ENCODE assay signal across 15 cellular contexts in genomic region chr18:49588971-49589370, GRCh38. TPM values are rescaled to one million over a fixed set of nuclear protein-coding genes. Genes with fewer than 3 reads are reported as not detected.
A peak's percentile ranks its signal among the peaks of the same experiment; 100 is the strongest.
DNase-seq lines count a peak whose midpoint lies in the region; ATAC-seq and TF ChIP-seq lines count a peak whose summit lies in the region.
"Had no signal": no experiment of that assay in that cellular context is flagged by ENCODE, and none has a peak within 500 bp of the region (broad histone marks: within the 10 kb centered on the region; RNA-seq: fewer than 3 reads in every experiment).

No MANE protein-coding gene starts in this region.

- no peak for TF ChIP-seq POLR2A in thyroid gland (IDR thresholded peaks at IDR 0.05)

- H3K9me3 ChIP-seq in SJCRH30 (replicated peaks) (no peaks in the 10 kb centered on the region), thyroid gland (no peaks in the 10 kb centered on the region), PC-9 (ENCODE audit: insufficient read depth, low read depth) (no peaks in the 10 kb centered on the region)
- H3K9me3 ChIP-seq: A549, BE2C had no signal

- no peaks in the 10 kb centered on the region for H3K36me3 ChIP-seq in SJCRH30
- H3K36me3 ChIP-seq in thyroid gland = peaks cover 56 to 64% of the 10 kb centered on the region in 2 donors
- H3K36me3 ChIP-seq in PC-9 (ENCODE audit: low read depth) = peaks cover 6% of the 10 kb centered on the region; the same call in 1 of the 2 replicates
- H3K36me3 ChIP-seq: BE2C had no signal

- WGBS in thyroid gland, 2 donors = 86 to 92% methylated on average over 12 of the region's 12 CpGs

- H3K9me2 ChIP-seq in PC-9 (ENCODE audit: insufficient read depth) = no peaks in the 10 kb centered on the region

- H3K27me3 ChIP-seq in SJCRH30 (no peaks in the 10 kb centered on the region), thyroid gland (no peaks in the 10 kb centered on the region), PC-9 (ENCODE audit: insufficient read depth, low read depth) (no peaks in the 10 kb centered on the region)
- H3K27me3 ChIP-seq: BE2C had no signal

- DNase-seq in NCI-H1694 treated with DMSO at 0.1 percent for 48 hours (lab: John Stamatoyannopoulos, UW) = peak; percentile 61
- peak; percentile 34 for DNase-seq in NCI-H2227 (lab: John Stamatoyannopoulos, UW; ENCODE audit: unreplicated experiment)
- DNase-seq in SJCRH30 = peak; percentile 71 to 83
- DNase-seq in thyroid gland = no peak
- DNase-seq in HuH-7 (ENCODE audit: low spot score) = no peak
- no peak for DNase-seq in PC-9
- DNase-seq: BE2C; CD4-positive, alpha-beta memory T cell; DMS79; H7 had no signal

- H4K20me1 ChIP-seq in PC-9 (ENCODE audit: insufficient read depth) = no peaks in the 10 kb centered on the region

- H3K79me2 ChIP-seq in PC-9 (ENCODE audit: low read depth) = no peaks in the 10 kb centered on the region

- intact Hi-C loops in thyroid gland (cut with DNase I) = loop anchor here (10.0 kb wide), 1 partner anchor 46 kb away; no protein-coding TSS in a partner anchor
- intact Hi-C loops in PC-9 (cut with micrococcal nuclease; ENCODE audit: unreplicated experiment) = no loop called here

- CTCF ChIA-PET in PC-9 (lab: Charles Lee) = no interaction called here

- H2AFZ ChIP-seq in PC-9 = no peak overlapping the region
- H2AFZ ChIP-seq: GM23338 had no signal

- no TSS peak for BruUV-seq in PC-9 (replicated peaks; lab: Mats Ljungman, UMichigan)

- H3K27ac ChIP-seq in SJCRH30 (peak overlapping the region; percentile 27), thyroid gland (peak overlapping the region in 2 of 3 donors; percentile 21 to 63), PC-9 (no peak overlapping the region)
- H3K27ac ChIP-seq: A549, C4-2B had no signal

- H3K4me2 ChIP-seq in PC-9 = no peak overlapping the region
- H3K4me2 ChIP-seq: A549, GM23338 had no signal

- no peak for TF ChIP-seq CTCF in thyroid gland (IDR thresholded peaks at IDR 0.05)
- no peak for TF ChIP-seq CTCF in PC-9 (conservative IDR thresholded peaks at IDR 0.05)

- H3K4me3 ChIP-seq in SJCRH30 (no peak overlapping the region), thyroid gland (replicated peaks in 1 of 3) (no peak overlapping the region), PC-9 (no peak overlapping the region)
- H3K4me3 ChIP-seq: A549, GM12878, GM23338 had no signal

- POLR2A ChIA-PET in PC-9 (lab: Charles Lee; ENCODE audit: unreplicated experiment) = interaction anchor here (0.8 kb wide), 1 partner anchor 1579 kb away, joined by 10 read pairs; no protein-coding TSS in a partner anchor

- no peak for ATAC-seq in GM18861 (IDR thresholded peaks at IDR 0.05; ENCODE audit: unreplicated experiment)
- ATAC-seq: A549, GM12878, GM23338 had no signal

- H3K4me1 ChIP-seq in SJCRH30 (peaks cover 45% of the 10 kb centered on the region), thyroid gland (peaks cover 27 to 39% of the 10 kb centered on the region in 2 donors), PC-9 (replicated peaks; ENCODE audit: insufficient read depth) (no peaks in the 10 kb centered on the region)
- H3K4me1 ChIP-seq: A549, BE2C had no signal

- no peaks in the 10 kb centered on the region; the same call in 1 of the 2 replicates for H3F3A ChIP-seq in PC-9 (ENCODE audit: insufficient read depth, low read depth)

RNA-seq across cellular contexts. Expression of gene LIPG, which starts 27.1 kb away (rescaled TPM):
- total RNA-seq in SJCRH30 (2014; rRNA removed; shearing (Covaris generic)) = 37.0 and 37.3 TPM in 2 replicates
- total RNA-seq in thyroid gland (100 to 1,000 TPM; 230 to 981 (median 515) TPM), PC-9 (2021) (22.7 and 30.9 TPM in 2 replicates)
- total RNA-seq: CD4-positive, alpha-beta memory T cell had no signal

Comparison
In these comparisons a context has a peak if more than half of its experiments do, and no peak if none do; other contexts are left out.
1. DNase-seq: peak in NCI-H1694 treated with DMSO at 0.1 percent for 48 hours (single experiment), NCI-H2227 (single experiment) and SJCRH30 (2 of 2); none in thyroid gland (0 of 2), HuH-7 (single experiment) and PC-9 (0 of 2).